Comparison of ENCODE assay signal across 20 cellular contexts in genomic region chr7:142507799-142508198, GRCh38.
DNase-seq lines count a peak whose midpoint lies in the region; ATAC-seq and TF ChIP-seq lines count a peak whose summit lies in the region.
"Had no signal": no experiment of that assay in that cellular context is flagged by ENCODE, and none has a peak within 500 bp of the region (broad histone marks: within the 10 kb centered on the region; RNA-seq: fewer than 3 reads in every experiment).

No MANE protein-coding gene starts in this region.

- H4K20me1 ChIP-seq in Loucy (ENCODE audit: insufficient read depth, low read length, poor library complexity, severe bottlenecking), result no peaks in the 10 kb centered on the region

- H3K27ac ChIP-seq in parathyroid adenoma, result peak overlapping the region; percentile 77
- H3K27ac ChIP-seq: GM23248, heart right ventricle, left ventricle myocardium inferior, neutrophil, skin epidermis, uterus had no signal

- peak overlapping the region; percentile 9 for H3K27ac Mint-ChIP-seq in activated CD4-positive, alpha-beta T cell treated with anti-CD3 and anti-CD28 coated beads, Interleukin-2, amount 10 ng/mL, durations not matched to agents 7 days and 5 days
- H3K27ac Mint-ChIP-seq in activated CD4-positive, alpha-beta T cell treated with anti-CD3 and anti-CD28 coated beads, Interleukin-2, amount 10 ng/mL, durations not matched to agents 24 days and 14 days, result no peak overlapping the region
- peak overlapping the region; percentile 9 for H3K27ac Mint-ChIP-seq in activated naive CD8-positive, alpha-beta T cell treated with anti-CD3 and anti-CD28 coated beads, Interleukin-2, amount 50 U/mL, for 24 hours
- H3K27ac Mint-ChIP-seq: B cell had no signal

- H3K36me3 ChIP-seq in Loucy (ENCODE audit: insufficient read depth, low read length) (no peaks in the 10 kb centered on the region), parathyroid adenoma (ENCODE audit: control insufficient read depth, insufficient read depth, low read length) (no peaks in the 10 kb centered on the region)
- H3K36me3 ChIP-seq: heart right ventricle, left ventricle myocardium inferior, neutrophil, uterus had no signal

- H3K4me3 ChIP-seq in Loucy (ENCODE audit: low read length, poor library complexity, severe bottlenecking) (no peak overlapping the region), parathyroid adenoma (ENCODE audit: low read depth, low read length) (no peak overlapping the region), foreskin fibroblast (ENCODE audit: low read depth in 1 of 2, low read length in 2 of 2) (no peak overlapping the region)
- H3K4me3 ChIP-seq: GM23248, heart right ventricle, left ventricle myocardium inferior, skin epidermis, uterus had no signal

- TF ChIP-seq CTCF in Loucy (conservative IDR thresholded peaks at IDR 0.05; ENCODE audit: low read length) (no peak), parathyroid adenoma (IDR thresholded peaks at IDR 0.05) (no peak), foreskin fibroblast (IDR thresholded peaks at IDR 0.05; ENCODE audit: low read depth, low read length) (no peak)

- H3K4me2 ChIP-seq in Loucy (ENCODE audit: low read depth, low read length, poor library complexity, severe bottlenecking) (peak overlapping the region; percentile 66), parathyroid adenoma (ENCODE audit: low read length) (no peak overlapping the region)

- POLR2A ChIA-PET in activated CD4-positive, alpha-beta T cell treated with anti-CD3 and anti-CD28 coated beads, Interleukin-2, amount 10 ng/mL, durations not matched to agents 7 days and 5 days (lab: Charles Lee), result no interaction called here

- H3K9me3 Mint-ChIP-seq in activated CD4-positive, alpha-beta T cell treated with anti-CD3 and anti-CD28 coated beads, Interleukin-2, amount 10 ng/mL, durations not matched to agents 7 days and 5 days, result no peaks in the 10 kb centered on the region
- no peaks in the 10 kb centered on the region for H3K9me3 Mint-ChIP-seq in activated CD4-positive, alpha-beta T cell treated with anti-CD3 and anti-CD28 coated beads, Interleukin-2, amount 10 ng/mL, durations not matched to agents 24 days and 14 days
- no peaks in the 10 kb centered on the region for H3K9me3 Mint-ChIP-seq in activated naive CD8-positive, alpha-beta T cell treated with anti-CD3 and anti-CD28 coated beads, Interleukin-2, amount 50 U/mL, for 24 hours

- no peak for ATAC-seq in activated naive CD8-positive, alpha-beta T cell treated with anti-CD3 and anti-CD28 coated beads, Interleukin-2, amount 50 U/mL, for 24 hours
- ATAC-seq in HG03108 (IDR thresholded peaks at IDR 0.05; ENCODE audit: unreplicated experiment), result no peak
- ATAC-seq: heart right ventricle had no signal

- H3K9ac ChIP-seq in Loucy (ENCODE audit: low read depth, low read length, poor library complexity, severe bottlenecking) (peak overlapping the region; percentile 52), parathyroid adenoma (no peak overlapping the region)
- H3K9ac ChIP-seq: GM23248 had no signal

- DNase-seq in activated CD4-positive, alpha-beta T cell treated with anti-CD3 and anti-CD28 coated beads, Interleukin-2, amount 10 ng/mL, durations not matched to agents 7 days and 5 days, result no peak
- DNase-seq in activated CD4-positive, alpha-beta T cell treated with anti-CD3 and anti-CD28 coated beads, Interleukin-2, amount 10 ng/mL, durations not matched to agents 24 days and 14 days, result no peak
- no peak for DNase-seq in activated naive CD8-positive, alpha-beta T cell treated with anti-CD3 and anti-CD28 coated beads, Interleukin-2, amount 50 U/mL, for 24 hours
- no peak for DNase-seq in stimulated activated CD4-positive, alpha-beta T cell treated with anti-CD3 and anti-CD28 coated beads, Interleukin-2, amount 100 ng/mL, for 24 hours
- DNase-seq in foreskin fibroblast, result no peak
- DNase-seq: activated T-cell treated with anti-CD3 and anti-CD28 coated beads, Interleukin-2, amount 50 U/mL, for 1 hour; GM23248; heart right ventricle; left ventricle myocardium inferior; MV-4-11; NCI-H1694 treated with DMSO at 0.1 percent for 48 hours; NCI-H345; OCI-M1; uterus had no signal

- no peak overlapping the region for H3K4me3 Mint-ChIP-seq in activated CD4-positive, alpha-beta T cell treated with anti-CD3 and anti-CD28 coated beads, Interleukin-2, amount 10 ng/mL, durations not matched to agents 7 days and 5 days
- no peak overlapping the region for H3K4me3 Mint-ChIP-seq in activated CD4-positive, alpha-beta T cell treated with anti-CD3 and anti-CD28 coated beads, Interleukin-2, amount 10 ng/mL, durations not matched to agents 24 days and 14 days
- no peak overlapping the region for H3K4me3 Mint-ChIP-seq in activated naive CD8-positive, alpha-beta T cell treated with anti-CD3 and anti-CD28 coated beads, Interleukin-2, amount 50 U/mL, for 24 hours
- H3K4me3 Mint-ChIP-seq: B cell had no signal

- H3K9me2 ChIP-seq in Loucy (replicated peaks; ENCODE audit: low read depth, low read length), result no peaks in the 10 kb centered on the region

- no peaks in the 10 kb centered on the region for H3K27me3 ChIP-seq in Loucy (ENCODE audit: insufficient read depth, low read length, poor library complexity, severe bottlenecking)
- no peaks in the 10 kb centered on the region for H3K27me3 ChIP-seq in parathyroid adenoma (ENCODE audit: control insufficient read depth, insufficient read depth, low read length)
- H3K27me3 ChIP-seq: neutrophil, uterus had no signal

- peaks cover 67% of the 10 kb centered on the region for H3K4me1 ChIP-seq in Loucy (ENCODE audit: insufficient read depth, low read length, poor library complexity, severe bottlenecking)
- peaks cover 40% of the 10 kb centered on the region for H3K4me1 ChIP-seq in parathyroid adenoma
- H3K4me1 ChIP-seq: heart right ventricle, left ventricle myocardium inferior, uterus had no signal

- peaks cover 31% of the 10 kb centered on the region for H3K4me1 Mint-ChIP-seq in activated CD4-positive, alpha-beta T cell treated with anti-CD3 and anti-CD28 coated beads, Interleukin-2, amount 10 ng/mL, durations not matched to agents 7 days and 5 days
- peaks cover 11% of the 10 kb centered on the region for H3K4me1 Mint-ChIP-seq in activated CD4-positive, alpha-beta T cell treated with anti-CD3 and anti-CD28 coated beads, Interleukin-2, amount 10 ng/mL, durations not matched to agents 24 days and 14 days
- H3K4me1 Mint-ChIP-seq in activated naive CD8-positive, alpha-beta T cell treated with anti-CD3 and anti-CD28 coated beads, Interleukin-2, amount 50 U/mL, for 24 hours, result peaks cover 25% of the 10 kb centered on the region
- H3K4me1 Mint-ChIP-seq: B cell had no signal

- H2AFZ ChIP-seq in Loucy (ENCODE audit: low read length) (no peak overlapping the region), parathyroid adenoma (peak overlapping the region; percentile 35)
- H2AFZ ChIP-seq: GM23248 had no signal

- no peaks in the 10 kb centered on the region for H3F3A ChIP-seq in Loucy (ENCODE audit: low read depth)

- no peaks in the 10 kb centered on the region for H3K79me2 ChIP-seq in Loucy (ENCODE audit: insufficient read depth, low read length)
- H3K79me2 ChIP-seq in parathyroid adenoma, result no peaks in the 10 kb centered on the region

- intact Hi-C loops in activated CD4-positive, alpha-beta T cell treated with anti-CD3 and anti-CD28 coated beads, Interleukin-2, amount 10 ng/mL, durations not matched to agents 24 days and 14 days (cut with micrococcal nuclease), result no loop called here

- H3K27me3 Mint-ChIP-seq in activated CD4-positive, alpha-beta T cell treated with anti-CD3 and anti-CD28 coated beads, Interleukin-2, amount 10 ng/mL, durations not matched to agents 7 days and 5 days, result peaks cover 13% of the 10 kb centered on the region
- peaks cover 15% of the 10 kb centered on the region for H3K27me3 Mint-ChIP-seq in activated CD4-positive, alpha-beta T cell treated with anti-CD3 and anti-CD28 coated beads, Interleukin-2, amount 10 ng/mL, durations not matched to agents 24 days and 14 days
- H3K27me3 Mint-ChIP-seq in activated naive CD8-positive, alpha-beta T cell treated with anti-CD3 and anti-CD28 coated beads, Interleukin-2, amount 50 U/mL, for 24 hours, result peaks cover 2% of the 10 kb centered on the region

- CTCF ChIA-PET in activated CD4-positive, alpha-beta T cell treated with anti-CD3 and anti-CD28 coated beads, Interleukin-2, amount 10 ng/mL, durations not matched to agents 7 days and 5 days (lab: Charles Lee), result interaction anchor here (0.6 to 1.3 kb wide), 2 partner anchors 30 to 108 kb away, joined by 5 to 8 read pairs; no protein-coding TSS in a partner anchor

- H3K36me3 Mint-ChIP-seq in activated CD4-positive, alpha-beta T cell treated with anti-CD3 and anti-CD28 coated beads, Interleukin-2, amount 10 ng/mL, durations not matched to agents 7 days and 5 days (ENCODE audit: low read depth), result no peaks in the 10 kb centered on the region
- no peaks in the 10 kb centered on the region for H3K36me3 Mint-ChIP-seq in activated CD4-positive, alpha-beta T cell treated with anti-CD3 and anti-CD28 coated beads, Interleukin-2, amount 10 ng/mL, durations not matched to agents 24 days and 14 days (ENCODE audit: low read depth)
- no peaks in the 10 kb centered on the region for H3K36me3 Mint-ChIP-seq in activated naive CD8-positive, alpha-beta T cell treated with anti-CD3 and anti-CD28 coated beads, Interleukin-2, amount 50 U/mL, for 24 hours (ENCODE audit: low read depth)

- H3K9me3 ChIP-seq in Loucy (ENCODE audit: insufficient read depth, low read depth, low read length) (no peaks in the 10 kb centered on the region), parathyroid adenoma (ENCODE audit: control insufficient read depth, low read length) (no peaks in the 10 kb centered on the region)
- H3K9me3 ChIP-seq: heart right ventricle, left ventricle myocardium inferior, neutrophil, uterus had no signal
